Comparison of ENCODE assay signal across 20 cellular contexts in the genomic region with DNA sequence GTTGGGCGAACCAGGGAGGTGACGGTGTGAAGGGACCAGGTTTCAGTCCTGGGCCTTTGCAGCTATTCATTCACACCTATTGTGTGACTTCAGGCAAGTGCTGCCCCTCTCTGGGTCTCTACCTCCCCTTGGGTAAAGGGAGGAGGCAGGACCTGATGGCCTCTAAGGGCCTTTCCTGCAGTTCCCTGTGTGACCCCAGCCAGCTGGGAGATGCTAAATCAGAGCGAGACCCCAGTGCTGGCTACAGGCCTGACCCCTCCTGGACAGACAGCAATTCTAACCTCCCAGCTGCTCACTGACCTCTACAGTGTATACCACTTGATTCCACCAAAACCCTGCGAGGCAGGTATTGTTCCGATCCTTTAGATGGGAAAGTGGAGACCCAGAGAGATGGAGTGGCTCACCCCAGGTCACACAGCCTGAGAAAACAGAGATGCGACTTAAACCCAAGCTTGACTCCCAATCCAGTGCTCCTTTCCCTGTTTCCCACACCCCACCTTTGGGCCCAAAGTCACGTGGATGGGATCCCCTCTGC. TPM values are rescaled to one million over a fixed set of nuclear protein-coding genes. Genes with fewer than 3 reads are reported as not detected.
DNase-seq lines count a peak whose midpoint lies in the region; ATAC-seq, FAIRE-seq and TF ChIP-seq lines count a peak whose summit lies in the region.
"Had no signal": no experiment of that assay in that cellular context is flagged by ENCODE, and none has a peak within 500 bp of the region (broad histone marks: within the 10 kb centered on the region; RNA-seq: fewer than 3 reads in every experiment).

No MANE protein-coding gene starts in this region.

- peak overlapping the region; percentile 44 for H3K27ac ChIP-seq in RWPE1
- H3K27ac ChIP-seq: A549, BLaER1, KMS-11 had no signal

- POLR2A ChIA-PET in RWPE1 (lab: Yijun Ruan, JAX; ENCODE audit: low non-redundant PET): no interaction called here

- no peak for ATAC-seq in stimulated activated effector memory CD8-positive, alpha-beta T cell treated with anti-CD3 and anti-CD28 coated beads, Interleukin-12 subunit alpha, Interleukin-12 subunit beta, amount 100 ng/mL, for 72 hours
- no peak for ATAC-seq in GM21367 (IDR thresholded peaks at IDR 0.05; ENCODE audit: unreplicated experiment)
- ATAC-seq: A549 had no signal

- peak; percentile 9 for FAIRE-seq in GM12891 (lab: Jason Lieb, UNC)
- FAIRE-seq: A549, GM19239 had no signal

- peak overlapping the region; percentile 54 for H3K27ac Mint-ChIP-seq in stimulated activated effector memory CD8-positive, alpha-beta T cell treated with anti-CD3 and anti-CD28 coated beads, Interleukin-12 subunit alpha, Interleukin-12 subunit beta, amount 100 ng/mL, for 72 hours

- H3K4me3 Mint-ChIP-seq in stimulated activated effector memory CD8-positive, alpha-beta T cell treated with anti-CD3 and anti-CD28 coated beads, Interleukin-12 subunit alpha, Interleukin-12 subunit beta, amount 100 ng/mL, for 72 hours: no peak overlapping the region
- H3K4me3 Mint-ChIP-seq: CD4-positive, alpha-beta memory T cell had no signal

- DNase-seq in GM12891 (ENCODE audit: insufficient read length, low spot score) (no peak), RWPE1 (ENCODE audit: low spot score) (no peak), erythroblast (lab: John Stamatoyannopoulos, UW) (no peak), midbrain (lab: John Stamatoyannopoulos, UW) (no peak), NCI-H1436 (lab: John Stamatoyannopoulos, UW) (no peak)
- no peak for DNase-seq in stimulated activated effector memory CD8-positive, alpha-beta T cell treated with anti-CD3 and anti-CD28 coated beads, Interleukin-12 subunit alpha, Interleukin-12 subunit beta, amount 100 ng/mL, for 72 hours (ENCODE audit: low spot score in 2 of 2)
- DNase-seq: GF-D8, GOT3, NCI-H1417, NCI-H187 treated with DMSO at 0.1 percent for 48 hours, NCI-H2227 treated with DMSO at 0.1 percent for 48 hours, NCI-H510A treated with DMSO at 0.1 percent for 48 hours, NCI-H82, SHP77 treated with DMSO at 0.1 percent for 48 hours had no signal

- H3K4me1 Mint-ChIP-seq in stimulated activated effector memory CD8-positive, alpha-beta T cell treated with anti-CD3 and anti-CD28 coated beads, Interleukin-12 subunit alpha, Interleukin-12 subunit beta, amount 100 ng/mL, for 72 hours: peaks cover 75% of the 10 kb centered on the region

- TF ChIP-seq CTCF in RWPE1 (conservative IDR thresholded peaks at IDR 0.05; ENCODE audit: low read depth): no peak

- CTCF ChIA-PET in RWPE1 (lab: Yijun Ruan, JAX): no interaction called here

- H3K36me3 Mint-ChIP-seq in stimulated activated effector memory CD8-positive, alpha-beta T cell treated with anti-CD3 and anti-CD28 coated beads, Interleukin-12 subunit alpha, Interleukin-12 subunit beta, amount 100 ng/mL, for 72 hours: peaks cover 91% of the 10 kb centered on the region

- no peaks in the 10 kb centered on the region for H3K9me3 Mint-ChIP-seq in stimulated activated effector memory CD8-positive, alpha-beta T cell treated with anti-CD3 and anti-CD28 coated beads, Interleukin-12 subunit alpha, Interleukin-12 subunit beta, amount 100 ng/mL, for 72 hours
- H3K9me3 Mint-ChIP-seq: CD4-positive, alpha-beta memory T cell had no signal

- TF ChIP-seq POLR2A in GM12891 (IDR thresholded peaks at IDR 0.05; ENCODE audit: low read depth, low read length): no peak
- peak; percentile 29 for TF ChIP-seq POLR2A in erythroblast (IDR thresholded peaks at IDR 0.05; ENCODE audit: low read length)

TF ChIP-seq in GM12891, 5 proteins besides CTCF, POLR2A, EP300 and RAD21:
- TF ChIP-seq PAX5 (IDR thresholded peaks at IDR 0.05; ENCODE audit: insufficient read depth, low read length, severe bottlenecking) (no peak), TAF1 (IDR thresholded peaks at IDR 0.05; ENCODE audit: low read depth, low read length) (no peak), POU2F2 (IDR thresholded peaks at IDR 0.05; ENCODE audit: low read depth, low read length) (no peak), SPI1 (IDR thresholded peaks at IDR 0.05; ENCODE audit: low read depth, low read length) (no peak), POLR2AphosphoS5 (IDR thresholded peaks at IDR 0.05; ENCODE audit: low read depth, low read length) (no peak)

RNA-seq across cellular contexts. Expression of a gene that starts 6.2 kb away (rescaled TPM):
- polyA plus RNA-seq in GM12891 (2012; ENCODE audit: low read depth, missing spikeins): 2.6 TPM

RNA-seq across cellular contexts. Expression of a gene that starts 26.3 kb away (rescaled TPM):
- polyA plus RNA-seq in GM12891 (2012; ENCODE audit: low read depth, missing spikeins): 19.4 TPM
